Comparison of ENCODE assay signal across 19 cellular contexts in the genomic region with DNA sequence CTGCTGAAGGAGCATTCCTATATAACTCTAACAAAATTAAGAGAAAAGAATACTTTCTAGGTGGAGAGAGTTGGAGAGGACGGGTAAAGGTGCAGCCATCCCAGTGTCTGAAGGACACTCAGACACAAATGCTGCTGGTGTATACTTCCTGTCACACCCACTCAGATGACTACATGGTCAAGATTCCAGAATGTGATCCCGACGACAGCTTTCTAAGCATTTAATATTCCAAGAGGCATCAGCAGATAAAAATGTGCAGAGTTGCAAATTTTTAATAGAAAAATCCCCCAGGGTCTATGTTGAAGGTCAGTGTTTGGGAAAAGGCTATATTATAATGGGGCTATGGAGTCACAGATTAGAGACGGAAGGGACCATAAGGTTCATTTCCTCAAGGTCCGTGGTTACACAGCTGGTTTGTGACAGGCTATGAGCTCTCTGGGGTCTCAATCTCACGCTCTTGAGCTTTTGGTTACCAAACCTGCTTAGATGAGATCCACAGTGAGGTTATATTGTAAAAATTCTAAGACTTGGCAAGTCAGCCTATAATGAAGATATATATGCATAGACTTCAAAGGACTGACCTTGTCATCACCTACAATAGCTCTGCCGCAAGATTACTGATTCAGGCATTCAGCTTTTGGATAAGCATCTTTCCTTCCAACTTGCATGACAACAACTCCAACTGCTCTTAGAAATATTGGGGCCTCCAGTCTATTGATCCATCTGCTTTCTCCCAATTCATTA. TPM values are rescaled to one million over a fixed set of nuclear protein-coding genes. Genes with fewer than 3 reads are reported as not detected.
DNase-seq lines count a peak whose midpoint lies in the region; TF ChIP-seq lines count a peak whose summit lies in the region.
"Had no signal": no experiment of that assay in that cellular context is flagged by ENCODE, and none has a peak within 500 bp of the region (broad histone marks: within the 10 kb centered on the region; RNA-seq: fewer than 3 reads in every experiment).

No MANE protein-coding gene starts in this region.

- H3K9me3 Mint-ChIP-seq in chondrocyte (ENCODE audit: low read depth): no peaks in the 10 kb centered on the region
- no peaks in the 10 kb centered on the region for H3K9me3 Mint-ChIP-seq in neural progenitor cell
- H3K9me3 Mint-ChIP-seq: activated CD4-positive, alpha-beta memory T cell treated with anti-CD3 and anti-CD28 coated beads, Interleukin-2, amount 10 ng/mL, durations not matched to agents 7 days and 5 days; stimulated activated effector memory CD8-positive, alpha-beta T cell treated with anti-CD3 and anti-CD28 coated beads, Interleukin-12 subunit alpha, Interleukin-12 subunit beta, amount 100 ng/mL, for 72 hours had no signal

- H3K4me1 Mint-ChIP-seq in chondrocyte (ENCODE audit: low read depth) (peaks cover 83% of the 10 kb centered on the region), neural progenitor cell (peaks cover 19% of the 10 kb centered on the region)
- H3K4me1 Mint-ChIP-seq: stimulated activated effector memory CD8-positive, alpha-beta T cell treated with anti-CD3 and anti-CD28 coated beads, Interleukin-12 subunit alpha, Interleukin-12 subunit beta, amount 100 ng/mL, for 72 hours had no signal

- WGBS in HUES64: 73% methylated on average over 7 of the region's 7 CpGs

- H3K79me2 ChIP-seq in neural progenitor cell (ENCODE audit: low read depth): no peaks in the 10 kb centered on the region

- no peak overlapping the region for H2AFZ ChIP-seq in neural progenitor cell (replicated peaks)

- peaks cover 13% of the 10 kb centered on the region for H3F3A ChIP-seq in neural progenitor cell (ENCODE audit: low read depth)

- H3K4me3 Mint-ChIP-seq in chondrocyte (ENCODE audit: unreplicated experiment) (peak overlapping the region; percentile 69), neural progenitor cell (no peak overlapping the region)
- H3K4me3 Mint-ChIP-seq: activated CD4-positive, alpha-beta memory T cell treated with anti-CD3 and anti-CD28 coated beads, Interleukin-2, amount 10 ng/mL, durations not matched to agents 7 days and 5 days; naive thymus-derived CD4-positive, alpha-beta T cell; stimulated activated effector memory CD8-positive, alpha-beta T cell treated with anti-CD3 and anti-CD28 coated beads, Interleukin-12 subunit alpha, Interleukin-12 subunit beta, amount 100 ng/mL, for 72 hours had no signal

- no peaks in the 10 kb centered on the region for H3K27me3 ChIP-seq in HUES64 (ENCODE audit: insufficient read depth, low read length)
- H3K27me3 ChIP-seq in neural progenitor cell: no peaks in the 10 kb centered on the region
- no peaks in the 10 kb centered on the region for H3K27me3 ChIP-seq in colonic mucosa
- no peaks in the 10 kb centered on the region for H3K27me3 ChIP-seq in H7 (ENCODE audit: control insufficient read depth, insufficient read depth, low read length)
- H3K27me3 ChIP-seq: esophagus muscularis mucosa, left lung, MG63, right atrium auricular region, SJCRH30 had no signal

- peak overlapping the region; percentile 88 for H3K27ac ChIP-seq in HUES64 (ENCODE audit: low read depth, low read length)
- H3K27ac ChIP-seq in neural progenitor cell: no peak overlapping the region
- H3K27ac ChIP-seq in colonic mucosa: no peak overlapping the region
- H3K27ac ChIP-seq: esophagus muscularis mucosa, left lung, right atrium auricular region, SJCRH30 had no signal

- TF ChIP-seq CTCF in AG10803 (conservative IDR thresholded peaks at IDR 0.05; ENCODE audit: low read length) (no peak), chondrocyte (IDR thresholded peaks at IDR 0.05) (no peak), neural progenitor cell (IDR thresholded peaks at IDR 0.05) (no peak), colonic mucosa (IDR thresholded peaks at IDR 0.05) (no peak)

- 0 out of 2 replicates have a peak overlapping the region, but pooled peaks have one; percentile 59 for H3K9ac ChIP-seq in HUES64 (ENCODE audit: low read depth, low read length)
- no peak overlapping the region for H3K9ac ChIP-seq in neural progenitor cell
- no peak overlapping the region for H3K9ac ChIP-seq in colonic mucosa (ENCODE audit: low read depth in 2 of 2, low read length in 2 of 2)

- peaks cover 48% of the 10 kb centered on the region for H3K4me1 ChIP-seq in HUES64 (ENCODE audit: insufficient read depth, low read length)
- H3K4me1 ChIP-seq in neural progenitor cell: peaks cover 25% of the 10 kb centered on the region
- H3K4me1 ChIP-seq in colonic mucosa: no peaks in the 10 kb centered on the region
- H3K4me1 ChIP-seq: right atrium auricular region, SJCRH30 had no signal

- H3K27ac Mint-ChIP-seq in chondrocyte (ENCODE audit: unreplicated experiment) (peak overlapping the region; percentile 83), neural progenitor cell (no peak overlapping the region)
- H3K27ac Mint-ChIP-seq: activated CD4-positive, alpha-beta memory T cell treated with anti-CD3 and anti-CD28 coated beads, Interleukin-2, amount 10 ng/mL, durations not matched to agents 7 days and 5 days; stimulated activated effector memory CD8-positive, alpha-beta T cell treated with anti-CD3 and anti-CD28 coated beads, Interleukin-12 subunit alpha, Interleukin-12 subunit beta, amount 100 ng/mL, for 72 hours had no signal

- H3K4me3 ChIP-seq in AG10803 (ENCODE audit: low read length): no peak overlapping the region
- H3K4me3 ChIP-seq in HUES64 (ENCODE audit: low read length): peak overlapping the region; percentile 48
- no peak overlapping the region for H3K4me3 ChIP-seq in neural progenitor cell
- H3K4me3 ChIP-seq in colonic mucosa: no peak overlapping the region
- no peak overlapping the region for H3K4me3 ChIP-seq in H7 (ENCODE audit: insufficient read depth, low read depth, low read length)
- H3K4me3 ChIP-seq: esophagus muscularis mucosa, left lung, MG63, right atrium auricular region, SJCRH30 had no signal

- no peaks in the 10 kb centered on the region for H4K20me1 ChIP-seq in neural progenitor cell (ENCODE audit: low read depth)

- intact Hi-C loops in colonic mucosa (cut with DNase I): no loop called here

- H3K36me3 ChIP-seq in HUES64 (ENCODE audit: insufficient read depth, low read length) (no peaks in the 10 kb centered on the region), neural progenitor cell (no peaks in the 10 kb centered on the region), colonic mucosa (no peaks in the 10 kb centered on the region), H7 (replicated peaks; ENCODE audit: control insufficient read depth, insufficient read depth, low read length) (no peaks in the 10 kb centered on the region)
- H3K36me3 ChIP-seq: esophagus muscularis mucosa, left lung, MG63, right atrium auricular region, SJCRH30 had no signal

- DNase-seq in AG10803 (ENCODE audit: low read depth) (peak; percentile 56), chondrocyte (ENCODE audit: low spot score) (no peak), neural progenitor cell (ENCODE audit: low spot score) (no peak), NCI-H524 treated with DMSO at 0.1 percent for 48 hours (lab: John Stamatoyannopoulos, UW) (no peak), NOMO-1 treated with dmso at 0.1 percent for 144 hours (lab: John Stamatoyannopoulos, UW; ENCODE audit: unreplicated experiment) (no peak), colonic mucosa (no peak), H7 (no peak)
- DNase-seq: activated CD4-positive, alpha-beta memory T cell treated with anti-CD3 and anti-CD28 coated beads, Interleukin-2, amount 10 ng/mL, durations not matched to agents 7 days and 5 days; cortex of kidney; left lung; MG63; naive thymus-derived CD4-positive, alpha-beta T cell; NCI-H2081; stimulated activated CD4-positive, alpha-beta T cell treated with anti-CD3 and anti-CD28 coated beads, Interleukin-4, amount 100 ng/mL, for 4 hours had no signal

- peak overlapping the region; percentile 72 for H3K4me2 ChIP-seq in neural progenitor cell

- H3K9me3 ChIP-seq in HUES64 (ENCODE audit: insufficient read depth, low read depth, low read length): no peaks in the 10 kb centered on the region
- no peaks in the 10 kb centered on the region for H3K9me3 ChIP-seq in neural progenitor cell (ENCODE audit: low read depth)
- H3K9me3 ChIP-seq in colonic mucosa: no peaks in the 10 kb centered on the region
- H3K9me3 ChIP-seq: esophagus muscularis mucosa, left lung, MG63, right atrium auricular region, SJCRH30 had no signal

- H3K27me3 Mint-ChIP-seq in chondrocyte (ENCODE audit: low read depth) (no peaks in the 10 kb centered on the region), neural progenitor cell (ENCODE audit: insufficient read depth, low read depth) (peaks cover 7% of the 10 kb centered on the region)

- H3K36me3 Mint-ChIP-seq in chondrocyte (ENCODE audit: low read depth): no peaks in the 10 kb centered on the region
- no peaks in the 10 kb centered on the region for H3K36me3 Mint-ChIP-seq in neural progenitor cell
- H3K36me3 Mint-ChIP-seq: stimulated activated effector memory CD8-positive, alpha-beta T cell treated with anti-CD3 and anti-CD28 coated beads, Interleukin-12 subunit alpha, Interleukin-12 subunit beta, amount 100 ng/mL, for 72 hours had no signal

RNA-seq across cellular contexts. Expression of gene ZNF281, which starts 35.1 kb away (rescaled TPM):
- 48.9 TPM for polyA plus RNA-seq in HUES64 (2013, experiment 1 of 2)
- 49.6 TPM for polyA plus RNA-seq in HUES64 (2013, experiment 2 of 2)
- total RNA-seq in chondrocyte (34.2 to 37.3 TPM (median 34.9 TPM) in 3 replicates), neural progenitor cell (ENCODE audit: low replicate concordance) (42.6 and 47.1 TPM in 2 replicates), colonic mucosa (10 to 100 TPM in 1 of 2 donors, 1 to 10 TPM in 1; 8.5 to 11.8 TPM)
- total RNA-seq in H7 (2014; rRNA removed; shearing (Covaris generic)): 43.0 and 48.6 TPM in 2 replicates
